30 cellular contexts compared by ENCODE assay signal in the genomic region with DNA sequence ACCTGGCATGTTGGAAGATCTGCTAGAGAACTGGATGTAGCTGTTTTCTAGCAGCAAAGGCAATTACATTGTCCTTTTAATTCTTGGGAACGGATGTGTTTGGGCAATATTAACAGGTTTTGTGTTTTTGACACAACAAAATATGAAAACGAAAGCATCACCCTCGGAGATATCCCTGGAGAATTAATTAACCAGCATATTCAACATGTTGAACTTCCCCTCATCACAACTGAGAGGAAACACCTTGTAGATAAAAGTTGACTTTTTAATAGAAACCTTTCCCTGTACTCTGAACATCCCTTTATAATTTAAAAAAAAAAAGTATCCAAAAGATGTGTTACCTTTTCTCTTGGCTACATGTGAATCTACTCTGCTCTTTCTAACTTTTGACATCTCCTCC. TPM values are rescaled to one million over a fixed set of nuclear protein-coding genes. Genes with fewer than 3 reads are reported as not detected.
"Had no signal": no experiment of that assay in that cellular context is flagged by ENCODE, and none has a peak within 500 bp of the region (broad histone marks: within the 10 kb centered on the region; RNA-seq: fewer than 3 reads in every experiment).

No MANE protein-coding gene starts in this region.

- H3K4me3 ChIP-seq: esophagus muscularis mucosa, psoas muscle, sigmoid colon, upper lobe of left lung, vagina had no signal

- H3K27me3 Mint-ChIP-seq: activated CD4-positive, alpha-beta T cell treated with anti-CD3 and anti-CD28 coated beads for 36 hours; activated naive CD4-positive, alpha-beta T cell treated with anti-CD3 and anti-CD28 coated beads, Interleukin-2, amount 10 ng/mL, durations not matched to agents 7 days and 5 days; activated naive CD8-positive, alpha-beta T cell treated with anti-CD3 and anti-CD28 coated beads, Interleukin-2, amount 10 ng/mL, durations not matched to agents 7 days and 5 days; stimulated activated naive CD8-positive, alpha-beta T cell treated with anti-CD3 and anti-CD28 coated beads, Interleukin-15, Interleukin-2, amounts not matched to agents 100 ng/mL and 50 ng/mL, for 24 hours had no signal

- ATAC-seq: activated CD4-positive, alpha-beta T cell treated with anti-CD3 and anti-CD28 coated beads for 36 hours; foreskin keratinocyte; left cardiac atrium; left ventricle myocardium superior; naive thymus-derived CD4-positive, alpha-beta T cell; psoas muscle; stimulated activated effector memory CD8-positive, alpha-beta T cell treated with anti-CD3 and anti-CD28 coated beads, Interleukin-12 subunit alpha, Interleukin-12 subunit beta, amount 100 ng/mL, for 72 hours had no signal

- H3K9me3 ChIP-seq: esophagus muscularis mucosa, psoas muscle, sigmoid colon, upper lobe of left lung, vagina had no signal

- H3K4me1 ChIP-seq: foreskin keratinocyte had no signal

- H3K36me3 Mint-ChIP-seq: activated naive CD4-positive, alpha-beta T cell treated with anti-CD3 and anti-CD28 coated beads, Interleukin-2, amount 10 ng/mL, durations not matched to agents 7 days and 5 days; activated naive CD8-positive, alpha-beta T cell treated with anti-CD3 and anti-CD28 coated beads, Interleukin-2, amount 10 ng/mL, durations not matched to agents 7 days and 5 days; mesothelial cell of epicardium; naive thymus-derived CD4-positive, alpha-beta T cell; stimulated activated effector memory CD8-positive, alpha-beta T cell treated with anti-CD3 and anti-CD28 coated beads, Interleukin-12 subunit alpha, Interleukin-12 subunit beta, amount 100 ng/mL, for 72 hours had no signal

- H3K9ac ChIP-seq: parathyroid adenoma had no signal

- H3K27me3 ChIP-seq: esophagus muscularis mucosa, foreskin keratinocyte, sigmoid colon, upper lobe of left lung, vagina had no signal

- H3K9me3 Mint-ChIP-seq: activated naive CD4-positive, alpha-beta T cell treated with anti-CD3 and anti-CD28 coated beads, Interleukin-2, amount 10 ng/mL, durations not matched to agents 7 days and 5 days; activated naive CD8-positive, alpha-beta T cell treated with anti-CD3 and anti-CD28 coated beads, Interleukin-2, amount 10 ng/mL, durations not matched to agents 7 days and 5 days; activated T-helper 1 cell treated with anti-CD3 and anti-CD28 coated beads, Interleukin-12 subunit alpha, Interleukin-12 subunit beta, Interleukin-2, Interleukin-4 antibody, amounts not matched to agents 30 ng/mL and 10 ng/mL and 1 ng/mL, durations not matched to agents 14 hours and 24 hours and 36 hours; mesothelial cell of epicardium; stimulated activated naive CD8-positive, alpha-beta T cell treated with anti-CD3 and anti-CD28 coated beads, Interleukin-15, Interleukin-2, amounts not matched to agents 100 ng/mL and 50 ng/mL, for 24 hours; T-helper 2 cell treated with Interferon-gamma antibody and Interleukin-4, amounts not matched to agents 5 μg/mL and 100 μg/mL, for 36 hours had no signal

- H3K36me3 ChIP-seq: esophagus muscularis mucosa, sigmoid colon, upper lobe of left lung, vagina had no signal

- H3K4me3 Mint-ChIP-seq: activated CD4-positive, alpha-beta T cell treated with anti-CD3 and anti-CD28 coated beads for 36 hours; activated naive CD4-positive, alpha-beta T cell treated with anti-CD3 and anti-CD28 coated beads, Interleukin-2, amount 10 ng/mL, durations not matched to agents 7 days and 5 days; activated naive CD8-positive, alpha-beta T cell treated with anti-CD3 and anti-CD28 coated beads, Interleukin-2, amount 10 ng/mL, durations not matched to agents 7 days and 5 days; activated T-helper 1 cell treated with anti-CD3 and anti-CD28 coated beads, Interleukin-12 subunit alpha, Interleukin-12 subunit beta, Interleukin-2, Interleukin-4 antibody, amounts not matched to agents 30 ng/mL and 10 ng/mL and 1 ng/mL, durations not matched to agents 14 hours and 24 hours and 36 hours; mesothelial cell of epicardium; naive thymus-derived CD4-positive, alpha-beta T cell; stimulated activated effector memory CD8-positive, alpha-beta T cell treated with anti-CD3 and anti-CD28 coated beads, Interleukin-12 subunit alpha, Interleukin-12 subunit beta, amount 100 ng/mL, for 72 hours; stimulated activated naive CD8-positive, alpha-beta T cell treated with anti-CD3 and anti-CD28 coated beads, Interleukin-15, Interleukin-2, amounts not matched to agents 100 ng/mL and 50 ng/mL, for 24 hours; T-helper 2 cell treated with Interferon-gamma antibody and Interleukin-4, amounts not matched to agents 5 μg/mL and 100 μg/mL, for 36 hours had no signal

- H3K4me1 Mint-ChIP-seq: activated CD4-positive, alpha-beta T cell treated with anti-CD3 and anti-CD28 coated beads for 36 hours; activated naive CD4-positive, alpha-beta T cell treated with anti-CD3 and anti-CD28 coated beads, Interleukin-2, amount 10 ng/mL, durations not matched to agents 7 days and 5 days; activated naive CD8-positive, alpha-beta T cell treated with anti-CD3 and anti-CD28 coated beads, Interleukin-2, amount 10 ng/mL, durations not matched to agents 7 days and 5 days; stimulated activated effector memory CD8-positive, alpha-beta T cell treated with anti-CD3 and anti-CD28 coated beads, Interleukin-12 subunit alpha, Interleukin-12 subunit beta, amount 100 ng/mL, for 72 hours had no signal

- H3K27ac ChIP-seq: esophagus muscularis mucosa, foreskin keratinocyte, parathyroid adenoma, psoas muscle, sigmoid colon, upper lobe of left lung, vagina had no signal

- H3K27ac Mint-ChIP-seq: activated CD4-positive, alpha-beta T cell treated with anti-CD3 and anti-CD28 coated beads for 36 hours; activated naive CD4-positive, alpha-beta T cell treated with anti-CD3 and anti-CD28 coated beads, Interleukin-2, amount 10 ng/mL, durations not matched to agents 7 days and 5 days; activated naive CD8-positive, alpha-beta T cell treated with anti-CD3 and anti-CD28 coated beads, Interleukin-2, amount 10 ng/mL, durations not matched to agents 7 days and 5 days; activated T-helper 1 cell treated with anti-CD3 and anti-CD28 coated beads, Interleukin-12 subunit alpha, Interleukin-12 subunit beta, Interleukin-2, Interleukin-4 antibody, amounts not matched to agents 30 ng/mL and 10 ng/mL and 1 ng/mL, durations not matched to agents 14 hours and 24 hours and 36 hours; mesothelial cell of epicardium; naive thymus-derived CD4-positive, alpha-beta T cell; stimulated activated effector memory CD8-positive, alpha-beta T cell treated with anti-CD3 and anti-CD28 coated beads, Interleukin-12 subunit alpha, Interleukin-12 subunit beta, amount 100 ng/mL, for 72 hours; stimulated activated naive CD8-positive, alpha-beta T cell treated with anti-CD3 and anti-CD28 coated beads, Interleukin-15, Interleukin-2, amounts not matched to agents 100 ng/mL and 50 ng/mL, for 24 hours; T-helper 2 cell treated with Interferon-gamma antibody and Interleukin-4, amounts not matched to agents 5 μg/mL and 100 μg/mL, for 36 hours had no signal

- DNase-seq: activated CD4-positive, alpha-beta T cell treated with anti-CD3 and anti-CD28 coated beads for 36 hours; activated CD4-positive, alpha-beta T cell treated with anti-CD3 and anti-CD28 coated beads, Interleukin-2, amount 50 U/mL, for 48 hours; activated CD4-positive, CD25-positive, alpha-beta regulatory T cell; activated CD8-positive, alpha-beta memory T cell treated with anti-CD3 and anti-CD28 coated beads, Interleukin-2, amount 50 U/mL, for 4 hours; activated effector memory CD4-positive, alpha-beta T cell treated with anti-CD3 and anti-CD28 coated beads, Interleukin-2, amount 50 U/mL, for 16 hours; activated naive CD4-positive, alpha-beta T cell treated with anti-CD3 and anti-CD28 coated beads, Interleukin-2, amount 10 ng/mL, durations not matched to agents 7 days and 5 days; activated naive CD8-positive, alpha-beta T cell treated with anti-CD3 and anti-CD28 coated beads, Interleukin-2, amount 10 ng/mL, durations not matched to agents 7 days and 5 days; activated T-cell treated with anti-CD3 and anti-CD28 coated beads, Interleukin-2, amount 50 U/mL, for 1 hour; caudate nucleus; cortex of kidney; foreskin keratinocyte; left cardiac atrium; left ventricle myocardium superior; naive thymus-derived CD4-positive, alpha-beta T cell; occipital lobe; psoas muscle; sigmoid colon; small intestine; stimulated activated CD4-positive, alpha-beta T cell treated with anti-CD3 and anti-CD28 coated beads, Interleukin-4, amount 100 ng/mL, for 24 hours; T-helper 1 cell; upper lobe of left lung had no signal

RNA-seq across cellular contexts. Expression of a gene that starts 13.0 kb away (rescaled TPM):
- total RNA-seq: activated CD4-positive, alpha-beta T cell treated with anti-CD3 and anti-CD28 coated beads for 36 hours; activated CD8-positive, alpha-beta memory T cell treated with anti-CD3 and anti-CD28 coated beads for 36 hours; activated naive CD8-positive, alpha-beta T cell treated with anti-CD3 and anti-CD28 coated beads, Interleukin-2, amount 10 ng/mL, durations not matched to agents 7 days and 5 days; naive thymus-derived CD4-positive, alpha-beta T cell had no signal
